Comparison of ENCODE assay signal across 1 cellular context in genomic region chr10:52213511-52213831, GRCh38.
TF ChIP-seq lines count a peak whose summit lies in the region.

No MANE protein-coding gene starts in this region.

TF ChIP-seq in SK-N-SH, 30 proteins besides CTCF, POLR2A, EP300 and RAD21 (continued from another document):
- no peak for TF ChIP-seq REST (IDR thresholded peaks at IDR 0.05; ENCODE audit: low read depth, low read length)
- no peak for TF ChIP-seq FOSL2 (IDR thresholded peaks at IDR 0.05; ENCODE audit: borderline replicate concordance, low read depth)
- TF ChIP-seq GABPA (IDR thresholded peaks at IDR 0.05; ENCODE audit: low read depth) = no peak
- TF ChIP-seq MEF2A (IDR thresholded peaks at IDR 0.05; ENCODE audit: borderline replicate concordance, low read depth) = no peak
- no peak for TF ChIP-seq SMC3 (IDR thresholded peaks at IDR 0.05; ENCODE audit: low read depth, low read length)
- TF ChIP-seq, protein P1, sequence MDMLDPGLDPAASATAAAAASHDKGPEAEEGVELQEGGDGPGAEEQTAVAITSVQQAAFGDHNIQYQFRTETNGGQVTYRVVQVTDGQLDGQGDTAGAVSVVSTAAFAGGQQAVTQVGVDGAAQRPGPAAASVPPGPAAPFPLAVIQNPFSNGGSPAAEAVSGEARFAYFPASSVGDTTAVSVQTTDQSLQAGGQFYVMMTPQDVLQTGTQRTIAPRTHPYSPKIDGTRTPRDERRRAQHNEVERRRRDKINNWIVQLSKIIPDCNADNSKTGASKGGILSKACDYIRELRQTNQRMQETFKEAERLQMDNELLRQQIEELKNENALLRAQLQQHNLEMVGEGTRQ (IDR thresholded peaks at IDR 0.05; ENCODE audit: borderline replicate concordance, low read depth, low read length) = no peak
- TF ChIP-seq SIN3A (IDR thresholded peaks at IDR 0.05; ENCODE audit: borderline replicate concordance, low read depth, low read length) = no peak
